Comparison of ENCODE assay signal across 8 cellular contexts in genomic region chr6:139374357-139375238, GRCh38. TPM values are rescaled to one million over a fixed set of nuclear protein-coding genes. Genes with fewer than 3 reads are reported as not detected.
DNase-seq lines count a peak whose midpoint lies in the region; ATAC-seq and TF ChIP-seq lines count a peak whose summit lies in the region.

Gene CITED2 (minus strand): TSS chr6:139374648. CDS start chr6:139373944, 704 bp downstream.

- TF ChIP-seq CTCF in astrocyte of the cerebellum (IDR thresholded peaks at IDR 0.05; ENCODE audit: low read depth, low read length, missing control alignments) (no peak), hepatocyte (IDR thresholded peaks at IDR 0.05; ENCODE audit: poor library complexity) (peak; percentile 18), retinal pigment epithelial cell (conservative IDR thresholded peaks at IDR 0.05; ENCODE audit: low read depth, low read length) (no peak)

- under 1% methylated on average over 55 of the region's 82 CpGs for WGBS in hepatocyte (ENCODE audit: low lambda C conversion rate, missing lambda C conversion rate)

- peak; percentile 99 for TF ChIP-seq POLR2A in GM18505 (IDR thresholded peaks at IDR 0.05; ENCODE audit: borderline replicate concordance, extremely low read depth, insufficient read depth, insufficient read length)

- peak within 1 kb of the TSS; percentile 97 for H3K27ac ChIP-seq in hepatocyte

- peak within 1 kb of the TSS; percentile 85 for H3K4me3 ChIP-seq in astrocyte of the cerebellum (ENCODE audit: low read depth, low read length)
- H3K4me3 ChIP-seq in hepatocyte, result peak within 1 kb of the TSS; percentile 75
- H3K4me3 ChIP-seq in retinal pigment epithelial cell (ENCODE audit: low read length), result peak within 1 kb of the TSS; percentile 99

- DNase-seq in NCI-H1930 (lab: John Stamatoyannopoulos, UW) (peak; percentile 48 to 75), T-helper 9 cell (peak; percentile 93), astrocyte of the cerebellum (ENCODE audit: low read depth) (peak; percentile 94), hepatocyte (ENCODE audit: low spot score) (peak; percentile 96), retinal pigment epithelial cell (ENCODE audit: low read depth) (peak; percentile 82), OCI-M2 (lab: John Stamatoyannopoulos, UW; ENCODE audit: unreplicated experiment) (no peak)

- no peaks in the 10 kb centered on the region for H3K9me2 ChIP-seq in hepatocyte (replicated peaks; ENCODE audit: insufficient read depth)

- no peaks in the 10 kb centered on the region for H3K36me3 ChIP-seq in hepatocyte (replicated peaks; ENCODE audit: insufficient read depth, low read depth)

- peak within 1 kb of the TSS; percentile 75 for H2AFZ ChIP-seq in hepatocyte

- peaks cover 32% of the 10 kb centered on the region for H4K20me1 ChIP-seq in hepatocyte (ENCODE audit: insufficient read depth, poor library complexity, severe bottlenecking)

- H3K4me2 ChIP-seq in hepatocyte, result peak within 1 kb of the TSS; percentile 80

- peaks cover 13% of the 10 kb centered on the region for H3K4me1 ChIP-seq in hepatocyte (ENCODE audit: insufficient read depth)

- H3K79me2 ChIP-seq in hepatocyte, result peaks cover 36% of the 10 kb centered on the region

- H3K27me3 ChIP-seq in hepatocyte, result no peaks in the 10 kb centered on the region

- ATAC-seq in GM18505 (IDR thresholded peaks at IDR 0.05; ENCODE audit: unreplicated experiment) (peak; percentile 61), HG02970 (IDR thresholded peaks at IDR 0.05; ENCODE audit: low FRiP score, unreplicated experiment) (peak; percentile 72)

- H3K9me3 ChIP-seq in hepatocyte (ENCODE audit: low read depth), result no peaks in the 10 kb centered on the region

- in situ Hi-C loops in astrocyte of the cerebellum (cut with HindIII; ENCODE audit: low sequenced_read_pairs), result loop anchor here (5.0 to 10.0 kb wide), 2 partner anchors 213 to 680 kb away; no protein-coding TSS in a partner anchor

RNA-seq across cellular contexts. Expression of gene CITED2, which starts in this region (rescaled TPM):
- total RNA-seq in hepatocyte, result 262 and 292 TPM in 2 replicates
- 78.5 and 97.6 TPM in 2 replicates for polyA plus RNA-seq in hepatocyte
